In genomic region chr5:177372534-177372896, GRCh38 we compare ENCODE assay signal across 1 cellular context.
TF ChIP-seq lines count a peak whose summit lies in the region.

No MANE protein-coding gene starts in this region.

TF ChIP-seq in endothelial cell of umbilical vein, 7 proteins besides CTCF, POLR2A, EP300 and RAD21:
- no peak for TF ChIP-seq EZH2 (IDR thresholded peaks at IDR 0.05; ENCODE audit: borderline replicate concordance, low read depth, low read length, severe bottlenecking)
- TF ChIP-seq JUN (IDR thresholded peaks at IDR 0.05; ENCODE audit: borderline replicate concordance, insufficient read depth, insufficient read length, low read depth): no peak
- no peak for TF ChIP-seq FOS (IDR thresholded peaks at IDR 0.05; ENCODE audit: borderline replicate concordance, insufficient read depth, low read length)
- TF ChIP-seq GATA2 (IDR thresholded peaks at IDR 0.05; ENCODE audit: insufficient read depth, insufficient read length, low read depth, low read length): no peak
- TF ChIP-seq POLR2AphosphoS5 (IDR thresholded peaks at IDR 0.05; ENCODE audit: insufficient read depth, low read depth, low read length): no peak
- no peak for TF ChIP-seq MAX (IDR thresholded peaks at IDR 0.05; ENCODE audit: insufficient read depth, insufficient read length)
- TF ChIP-seq MYC (IDR thresholded peaks at IDR 0.05; ENCODE audit: low read depth, low read length): no peak
TF ChIP-seq in endothelial cell of umbilical vein: peak in this region for 0.
